In the genomic region with DNA sequence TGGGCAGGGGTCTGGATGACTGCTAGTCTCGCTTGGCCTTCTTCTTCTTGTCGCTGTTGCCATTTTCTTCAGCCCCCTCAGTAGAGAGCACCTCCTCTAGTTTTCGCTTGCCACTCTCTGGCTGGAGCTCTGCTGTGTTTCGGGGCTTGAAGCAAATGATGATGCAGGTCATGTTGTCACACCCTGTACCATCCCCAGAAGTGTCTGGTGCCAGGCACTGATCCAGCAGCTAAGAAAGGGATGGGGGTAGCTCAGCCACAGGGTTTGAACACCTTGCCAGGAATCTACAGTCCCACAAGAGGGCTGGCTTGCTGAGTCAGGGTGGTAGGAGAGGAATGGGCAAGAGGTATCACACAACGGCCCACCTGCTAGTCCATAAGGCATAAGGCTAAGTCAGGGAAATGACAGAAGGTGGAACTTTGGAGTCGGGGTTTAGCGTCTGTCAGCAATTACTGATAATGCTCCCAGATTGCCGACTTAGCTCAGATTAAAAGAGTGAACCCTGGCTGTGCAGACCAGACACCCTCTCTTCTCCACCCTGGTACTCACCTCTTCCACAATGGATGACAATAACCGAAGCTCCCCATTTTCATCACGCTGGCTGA, we compare ENCODE assay signal across 7 cellular contexts. TPM values are rescaled to one million over a fixed set of nuclear protein-coding genes. Genes with fewer than 3 reads are reported as not detected.
A peak's percentile ranks its signal among the peaks of the same experiment; 100 is the strongest.
DNase-seq lines count a peak whose midpoint lies in the region; ATAC-seq and TF ChIP-seq lines count a peak whose summit lies in the region.
"Had no signal": no experiment of that assay in that cellular context is flagged by ENCODE, and none has a peak within 500 bp of the region (broad histone marks: within the 10 kb centered on the region; RNA-seq: fewer than 3 reads in every experiment).

No MANE protein-coding gene starts in this region.

- intact Hi-C loops in cardiac septum (cut with DNase I) (loop anchor here (2.0 kb wide), 2 partner anchors 27 to 47 kb away; partner anchors contain the start of genes NRBP1 and PPM1G), vagina (cut with DNase I) (no loop called here)

- DNase-seq in right atrium auricular region (ENCODE audit: low spot score) (no peak), cardiac septum (ENCODE audit: low spot score) (no peak), vagina (ENCODE audit: extremely low spot score in 2 of 2) (no peak), NCI-H2107 (lab: John Stamatoyannopoulos, UW) (no peak)
- DNase-seq: NCI-H446 treated with DMSO at 0.1 percent for 48 hours had no signal

- peak overlapping the region; percentile 17 for H3K9ac ChIP-seq in iPS-15b (ENCODE audit: low read depth, low read length)

- H3K36me3 ChIP-seq in right atrium auricular region, result peaks cover 51% of the 10 kb centered on the region
- H3K36me3 ChIP-seq in iPS-15b (ENCODE audit: control insufficient read depth, insufficient read depth, low read length), result peaks cover 55% of the 10 kb centered on the region
- peaks cover 0 to 62% of the 10 kb centered on the region in 2 donors for H3K36me3 ChIP-seq in vagina

- H3K9me3 ChIP-seq in right atrium auricular region (no peaks in the 10 kb centered on the region), iPS-15b (ENCODE audit: control insufficient read depth, insufficient read depth, low read length) (no peaks in the 10 kb centered on the region), vagina (no peaks in the 10 kb centered on the region)

- no peak for TF ChIP-seq POLR2A in vagina (IDR thresholded peaks at IDR 0.05)

- no peak for TF ChIP-seq CTCF in right atrium auricular region (IDR thresholded peaks at IDR 0.05)
- no peak for TF ChIP-seq CTCF in vagina (IDR thresholded peaks at IDR 0.05)

- no peaks in the 10 kb centered on the region for H3K27me3 ChIP-seq in right atrium auricular region
- H3K27me3 ChIP-seq in iPS-15b (ENCODE audit: control insufficient read depth, insufficient read depth, low read length), result no peaks in the 10 kb centered on the region
- no peaks in the 10 kb centered on the region for H3K27me3 ChIP-seq in vagina

- H3K4me1 ChIP-seq in right atrium auricular region (peaks cover 0 to 37% of the 10 kb centered on the region in 2 donors), iPS-15b (ENCODE audit: control insufficient read depth, insufficient read depth, low read length) (peaks cover 9% of the 10 kb centered on the region), vagina (peaks cover 20% of the 10 kb centered on the region)

- no peak for ATAC-seq in HG03175 (IDR thresholded peaks at IDR 0.05; ENCODE audit: unreplicated experiment)

- H3K4me3 ChIP-seq in right atrium auricular region (peak overlapping the region in 1 of 2 donors; percentile 68), iPS-15b (ENCODE audit: low read depth, low read length) (no peak overlapping the region), vagina (no peak overlapping the region)

- H3K27ac ChIP-seq in right atrium auricular region (peak overlapping the region; percentile 87 to 93), vagina (peak overlapping the region; percentile 89)

RNA-seq across cellular contexts. Expression of gene ZNF513, which starts 1.1 kb away (rescaled TPM):
- total RNA-seq in right atrium auricular region (1 to 10 TPM; 4.7 to 6.2 TPM), cardiac septum (10.6 TPM), vagina (17.4 TPM)

RNA-seq across cellular contexts. Expression of gene SNX17, which starts 11.3 kb away (rescaled TPM):
- total RNA-seq in right atrium auricular region (10 to 100 TPM; 66.0 to 69.3 TPM), cardiac septum (80.3 TPM), vagina (99.2 TPM)

RNA-seq across cellular contexts. Expression of gene EIF2B4, which starts 11.5 kb away (rescaled TPM):
- total RNA-seq in right atrium auricular region, result 10 to 100 TPM; 27.1 to 36.3 TPM
- total RNA-seq in cardiac septum, result 34.9 TPM
- 37.1 TPM for total RNA-seq in vagina

RNA-seq across cellular contexts. Expression of gene GTF3C2, which starts 25.1 kb away (rescaled TPM):
- total RNA-seq in right atrium auricular region (10 to 100 TPM; 19.1 to 19.7 TPM), cardiac septum (23.9 TPM), vagina (67.5 TPM)

RNA-seq across cellular contexts. Expression of gene PPM1G, which starts 27.7 kb away (rescaled TPM):
- 10 to 100 TPM; 37.7 to 42.4 TPM for total RNA-seq in right atrium auricular region
- 32.0 TPM for total RNA-seq in cardiac septum
- total RNA-seq in vagina, result 45.4 TPM
